In the genomic region with DNA sequence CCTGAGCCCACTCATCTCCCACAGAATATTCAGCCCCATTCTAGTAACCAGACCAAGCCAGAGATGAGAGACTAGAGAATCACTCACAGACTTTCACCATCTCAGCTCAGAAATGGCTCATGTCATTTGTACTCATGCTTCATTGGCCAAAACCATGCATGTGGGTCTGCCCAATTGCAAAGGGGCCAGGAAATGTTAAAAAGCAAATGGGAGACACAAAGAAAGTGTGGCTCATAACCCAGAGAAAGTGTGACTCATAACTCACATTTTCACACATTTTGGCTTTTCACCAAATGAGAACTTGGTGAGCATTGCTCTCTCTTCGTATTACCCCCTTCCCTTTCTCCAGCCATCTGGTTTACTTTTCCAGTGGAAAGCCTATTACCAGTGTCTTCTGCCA, we compare ENCODE assay signal across 11 cellular contexts.
DNase-seq lines count a peak whose midpoint lies in the region; ATAC-seq, FAIRE-seq and TF ChIP-seq lines count a peak whose summit lies in the region.
"Had no signal": no experiment of that assay in that cellular context is flagged by ENCODE, and none has a peak within 500 bp of the region (broad histone marks: within the 10 kb centered on the region; RNA-seq: fewer than 3 reads in every experiment).

No MANE protein-coding gene starts in this region.

- H3K27ac ChIP-seq in foreskin keratinocyte = no peak overlapping the region
- H3K27ac ChIP-seq: brain microvascular endothelial cell, gastrocnemius medialis had no signal

- no peak for TF ChIP-seq POLR2A in GM12891 (IDR thresholded peaks at IDR 0.05; ENCODE audit: low read depth, low read length)

- peaks cover 2% of the 10 kb centered on the region for H3K4me1 ChIP-seq in foreskin keratinocyte
- H3K4me1 ChIP-seq: gastrocnemius medialis had no signal

- DNase-seq in GM12891 (ENCODE audit: insufficient read length, low spot score) (peak; percentile 20), foreskin keratinocyte (peak; percentile 37 to 48), NCI-H187 treated with DMSO at 0.1 percent for 48 hours (lab: John Stamatoyannopoulos, UW) (no peak), amniotic stem cell (lab: John Stamatoyannopoulos, UW) (no peak)
- DNase-seq: brain microvascular endothelial cell, gastrocnemius medialis had no signal

- peak; percentile 68 for ATAC-seq in GM19468 (IDR thresholded peaks at IDR 0.05; ENCODE audit: extremely low read depth, unreplicated experiment)
- peak; percentile 81 for ATAC-seq in HG03558 (IDR thresholded peaks at IDR 0.05; ENCODE audit: extremely low read depth, unreplicated experiment)
- peak; percentile 70 for ATAC-seq in foreskin keratinocyte
- ATAC-seq in HG03342 (IDR thresholded peaks at IDR 0.05; ENCODE audit: unreplicated experiment) = no peak
- ATAC-seq: gastrocnemius medialis, K562 had no signal

- peak; percentile 63 for FAIRE-seq in GM12891 (lab: Jason Lieb, UNC)
- FAIRE-seq: H1, K562 had no signal

- TF ChIP-seq CTCF in foreskin keratinocyte (conservative IDR thresholded peaks at IDR 0.05) = no peak

- H3K27me3 ChIP-seq in foreskin keratinocyte = no peaks in the 10 kb centered on the region
- H3K27me3 ChIP-seq: brain microvascular endothelial cell, gastrocnemius medialis had no signal

TF ChIP-seq in GM12891, 5 proteins besides CTCF, POLR2A, EP300 and RAD21:
- TF ChIP-seq SPI1 (IDR thresholded peaks at IDR 0.05; ENCODE audit: low read depth, low read length) = 0 out of 2 replicates have a peak, but pooled peaks have one; percentile 26
- TF ChIP-seq POU2F2 (IDR thresholded peaks at IDR 0.05; ENCODE audit: low read depth, low read length) = no peak
- no peak for TF ChIP-seq PAX5 (IDR thresholded peaks at IDR 0.05; ENCODE audit: insufficient read depth, low read length, severe bottlenecking)
- no peak for TF ChIP-seq POLR2AphosphoS5 (IDR thresholded peaks at IDR 0.05; ENCODE audit: low read depth, low read length)
- TF ChIP-seq TAF1 (IDR thresholded peaks at IDR 0.05; ENCODE audit: low read depth, low read length) = no peak

Comparison
In these comparisons a context has a peak if more than half of its experiments do, and no peak if none do; other contexts are left out.
1. DNase-seq: peak in GM12891 (single experiment) and foreskin keratinocyte (2 of 2); none in NCI-H187 treated with DMSO at 0.1 percent for 48 hours (single experiment) and amniotic stem cell (single experiment).